ENCODE assay signal across 14 cellular contexts in genomic region chr21:38498057-38498833, GRCh38. TPM values are rescaled to one million over a fixed set of nuclear protein-coding genes. Genes with fewer than 3 reads are reported as not detected.
DNase-seq lines count a peak whose midpoint lies in the region; ATAC-seq and TF ChIP-seq lines count a peak whose summit lies in the region.
"Had no signal": no experiment of that assay in that cellular context is flagged by ENCODE, and none has a peak within 500 bp of the region (broad histone marks: within the 10 kb centered on the region; RNA-seq: fewer than 3 reads in every experiment).

TSS of gene ERG (minus strand) at chr21:38498477. CDS start at chr21:38498380, 97 bp downstream.

- TF ChIP-seq POLR2A in esophagus squamous epithelium (IDR thresholded peaks at IDR 0.05) = no peak
- TF ChIP-seq POLR2A in thyroid gland (IDR thresholded peaks at IDR 0.05) = no peak

- H3K4me1 Mint-ChIP-seq in naive B cell = peaks cover 4 to 7% (median 6%) of the 10 kb centered on the region in 3 donors
- H3K4me1 Mint-ChIP-seq in type B pancreatic cell (ENCODE audit: unreplicated experiment) = peaks cover 21% of the 10 kb centered on the region

- no peaks in the 10 kb centered on the region for H3K27me3 ChIP-seq in esophagus squamous epithelium
- H3K27me3 ChIP-seq in thyroid gland = no peaks in the 10 kb centered on the region

- 63 to 66% methylated on average over 10 to 12 of the region's 12 CpGs for WGBS in esophagus squamous epithelium, 2 donors
- 74 to 78% methylated on average over 12 of the region's 12 CpGs for WGBS in thyroid gland, 2 donors

- H3K4me3 Mint-ChIP-seq in naive B cell (peak within 1 kb of the TSS in 1 of 8 donors; percentile 30), type B pancreatic cell (no peak within 1 kb of the TSS)

- H3K27me3 Mint-ChIP-seq in naive B cell (peaks cover 43 to 70% (median 55%) of the 10 kb centered on the region in 3 donors), type B pancreatic cell (peaks cover 3% of the 10 kb centered on the region)

- DNase-seq in esophagus squamous epithelium (lab: John Stamatoyannopoulos, UW) (no peak), naive B cell (peak; percentile 9), thyroid gland (peak; percentile 13 to 22), type B pancreatic cell (ENCODE audit: extremely low spot score, unreplicated experiment) (no peak), NCI-H1930 (lab: John Stamatoyannopoulos, UW) (no peak), DMS79 (lab: John Stamatoyannopoulos, UW) (no peak), LoVo (ENCODE audit: low spot score) (no peak)
- DNase-seq: activated CD8-positive, alpha-beta memory T cell treated with anti-CD3 and anti-CD28 coated beads for 24 hours; amniotic stem cell; NCI-H1436 had no signal

- H3K36me3 ChIP-seq in esophagus squamous epithelium (no peaks in the 10 kb centered on the region), thyroid gland (no peaks in the 10 kb centered on the region)
- H3K36me3 ChIP-seq: prostate gland had no signal

- peak within 1 kb of the TSS; percentile 3 to 58 (median 36) for H3K4me3 ChIP-seq in esophagus squamous epithelium
- peak within 1 kb of the TSS in 1 of 3 donors; percentile 10 for H3K4me3 ChIP-seq in thyroid gland (replicated peaks in 1 of 3)

- H3K9me3 ChIP-seq in esophagus squamous epithelium (no peaks in the 10 kb centered on the region), thyroid gland (no peaks in the 10 kb centered on the region)
- H3K9me3 ChIP-seq: prostate gland had no signal

- intact Hi-C loops in esophagus squamous epithelium (cut with DNase I) = no loop called here
- intact Hi-C loops in thyroid gland (cut with DNase I) = no loop called here

- H3K36me3 Mint-ChIP-seq in naive B cell = no peaks in the 10 kb centered on the region
- no peaks in the 10 kb centered on the region for H3K36me3 Mint-ChIP-seq in type B pancreatic cell

- H3K27ac Mint-ChIP-seq in naive B cell = peak within 1 kb of the TSS in 1 of 6 donors; percentile 5
- no peak within 1 kb of the TSS for H3K27ac Mint-ChIP-seq in type B pancreatic cell

- peak; percentile 64 to 73 for ATAC-seq in naive B cell (ENCODE audit: low read depth in 2 of 2)

- H3K9me3 Mint-ChIP-seq in naive B cell (peaks cover 0 to 1% (median 0%) of the 10 kb centered on the region in 7 donors), type B pancreatic cell (no peaks in the 10 kb centered on the region)

- no peaks in the 10 kb centered on the region for H3K4me1 ChIP-seq in esophagus squamous epithelium
- peaks cover 0 to 5% of the 10 kb centered on the region in 2 donors for H3K4me1 ChIP-seq in thyroid gland
- H3K4me1 ChIP-seq: prostate gland had no signal

- peak within 1 kb of the TSS; percentile 73 for H3K27ac ChIP-seq in VCaP
- H3K27ac ChIP-seq in esophagus squamous epithelium = peak within 1 kb of the TSS; percentile 20 to 87 (median 74)
- peak within 1 kb of the TSS; percentile 37 to 85 (median 57) for H3K27ac ChIP-seq in thyroid gland

- no peak for TF ChIP-seq CTCF in VCaP (conservative IDR thresholded peaks at IDR 0.05)
- no peak for TF ChIP-seq CTCF in esophagus squamous epithelium (IDR thresholded peaks at IDR 0.05)
- no peak for TF ChIP-seq CTCF in thyroid gland (IDR thresholded peaks at IDR 0.05)
- no peak for TF ChIP-seq CTCF in type B pancreatic cell (conservative IDR thresholded peaks at IDR 0.05)

RNA-seq across cellular contexts. Expression of gene ERG, which starts in this region (rescaled TPM):
- 10 to 100 TPM in 1 of 4 donors, 1 to 10 TPM in 3; 2.5 to 10.9 (median 8.4) TPM for total RNA-seq in esophagus squamous epithelium
- polyA plus RNA-seq in naive B cell (ENCODE audit: low read depth in 6 of 6) = not detected
- 10 to 100 TPM in 3 of 4 donors, 1 to 10 TPM in 1; 9.9 to 25.1 (median 18.2) TPM for total RNA-seq in thyroid gland
- 6.8 TPM in 1 of 2 replicates, not detected in the other for total RNA-seq in type B pancreatic cell (ENCODE audit: low replicate concordance)
- total RNA-seq: epithelial cell of proximal tubule; T-helper 1 cell treated with Interleukin-12 subunit alpha and Interleukin-12 subunit beta and Interleukin-4 antibody, amounts not matched to agents 30 ng/mL and 1 ng/mL, for 36 hours had no signal

Comparison
In these comparisons a context has a peak if more than half of its experiments do, and no peak if none do; other contexts are left out.
1. Peak in DNase-seq and ATAC-seq in naive B cell; RNA of the gene not detected or under 1 TPM.
2. DNase-seq: peak in thyroid gland (2 of 2); none in esophagus squamous epithelium (single experiment), type B pancreatic cell (single experiment), NCI-H1930 (0 of 2), DMS79 (single experiment) and LoVo (single experiment).
3. Peak in every context shown above with its lines, with median percentiles within 50 percentile points of each other: H3K27ac ChIP-seq.